Comparison of ENCODE assay signal across 2 cellular contexts in genomic region chr19:44590245-44591059, GRCh38.
TF ChIP-seq lines count a peak whose summit lies in the region.

No MANE protein-coding gene starts in this region.

TF ChIP-seq in SK-N-SH, 30 proteins besides CTCF, POLR2A, EP300 and RAD21:
- TF ChIP-seq FOXM1 (IDR thresholded peaks at IDR 0.05; ENCODE audit: low read depth) = no peak
TF ChIP-seq in SK-N-SH: peak in this region for 0.

TF ChIP-seq in SK-N-SH treated with all-trans-retinoic acid at 6 μM for 48 hours, 23 proteins besides CTCF, POLR2A, EP300 and RAD21:
- TF ChIP-seq GLIS3 (CRISPR knock-in tag; IDR thresholded peaks at IDR 0.05) = no peak
- no peak for TF ChIP-seq CSDC2 (CRISPR knock-in tag; IDR thresholded peaks at IDR 0.05)
- no peak for TF ChIP-seq TCF4 (CRISPR knock-in tag; IDR thresholded peaks at IDR 0.05; ENCODE audit: borderline replicate concordance)
- TF ChIP-seq CREB5 (CRISPR knock-in tag; IDR thresholded peaks at IDR 0.05; ENCODE audit: low read depth) = no peak
- TF ChIP-seq ZC3H10 (CRISPR knock-in tag; IDR thresholded peaks at IDR 0.05) = no peak
- TF ChIP-seq PPARA (CRISPR knock-in tag; IDR thresholded peaks at IDR 0.05; ENCODE audit: borderline replicate concordance) = no peak
- TF ChIP-seq ESRRG (CRISPR knock-in tag; IDR thresholded peaks at IDR 0.05) = no peak
- TF ChIP-seq POU6F1 (CRISPR knock-in tag; IDR thresholded peaks at IDR 0.05; ENCODE audit: borderline replicate concordance, low read depth) = no peak
- TF ChIP-seq ARNTL (CRISPR knock-in tag; IDR thresholded peaks at IDR 0.05; ENCODE audit: borderline replicate concordance, low read depth) = no peak
- TF ChIP-seq TOX (CRISPR knock-in tag; IDR thresholded peaks at IDR 0.05; ENCODE audit: borderline replicate concordance) = no peak
